9 cellular contexts compared by ENCODE assay signal in genomic region chr10:109883859-109884771, GRCh38. TPM values are rescaled to one million over a fixed set of nuclear protein-coding genes. Genes with fewer than 3 reads are reported as not detected.
A peak's percentile ranks its signal among the peaks of the same experiment; 100 is the strongest.
DNase-seq lines count a peak whose midpoint lies in the region; ATAC-seq, FAIRE-seq and TF ChIP-seq lines count a peak whose summit lies in the region.
"Had no signal": no experiment of that assay in that cellular context is flagged by ENCODE, and none has a peak within 500 bp of the region (broad histone marks: within the 10 kb centered on the region; RNA-seq: fewer than 3 reads in every experiment).

No MANE protein-coding gene starts in this region.

- H3K9me2 ChIP-seq in neural cell (ENCODE audit: insufficient read depth, low read length) = no peaks in the 10 kb centered on the region

- TF ChIP-seq RAD21 in neural cell (conservative IDR thresholded peaks at IDR 0.05) = peak; percentile 97

- FAIRE-seq in D721Med (lab: Jason Lieb, UNC) = no peak

- CTCF ChIA-PET in Panc1 (lab: Charles Lee) = interaction anchor here (0.6 to 1.2 kb wide), 14 partner anchors 12 to 926 kb away, joined by 3 to 11 read pairs (median 4); partner anchors contain the start of gene ADD3

- H3K9me3 ChIP-seq in Panc1 (ENCODE audit: control insufficient read depth, insufficient read depth, low read depth, low read length) (no peaks in the 10 kb centered on the region), neural cell (ENCODE audit: low read length) (no peaks in the 10 kb centered on the region), stomach (no peaks in the 10 kb centered on the region)

- TF ChIP-seq CTCF in D721Med (IDR thresholded peaks at IDR 0.05; ENCODE audit: insufficient read depth, missing control alignments) (peak; percentile 98), Panc1 (IDR thresholded peaks at IDR 0.05) (peak; percentile 98), fibroblast of the aortic adventitia (IDR thresholded peaks at IDR 0.05; ENCODE audit: insufficient read depth, low read length) (peak; percentile 87), neural cell (IDR thresholded peaks at IDR 0.05; ENCODE audit: poor library complexity, severe bottlenecking) (peak; percentile 97), stomach (IDR thresholded peaks at IDR 0.05) (peak in 6 of 7 experiments; percentile 38 to 96 (median 90))

- no peak overlapping the region for H3K9ac ChIP-seq in neural cell (ENCODE audit: low read length)

- H3K27me3 ChIP-seq in Panc1 (ENCODE audit: control insufficient read depth, insufficient read depth, low read length) = no peaks in the 10 kb centered on the region
- no peaks in the 10 kb centered on the region for H3K27me3 ChIP-seq in neural cell (ENCODE audit: insufficient read depth, low read depth, low read length)
- no peaks in the 10 kb centered on the region for H3K27me3 ChIP-seq in stomach

- H3K79me2 ChIP-seq in neural cell (replicated peaks; ENCODE audit: insufficient read depth, low read length) = no peaks in the 10 kb centered on the region

- H2AFZ ChIP-seq in neural cell (ENCODE audit: low read depth, low read length) = no peak overlapping the region

- ATAC-seq in GM21447 (IDR thresholded peaks at IDR 0.05; ENCODE audit: unreplicated experiment) (peak; percentile 60), Panc1 (peak; percentile 94)

- DNase-seq in D721Med (ENCODE audit: insufficient read length, low spot score) (peak; percentile 37), HuH-7.5 (ENCODE audit: low spot score) (peak; percentile 72), Panc1 (ENCODE audit: low read depth, low spot score) (peak; percentile 64), activated T-helper 1 cell treated with Interleukin-2 at 50 U/mL for 16 hours (ENCODE audit: low read depth) (peak; percentile 39), fibroblast of the aortic adventitia (ENCODE audit: low read depth) (peak; percentile 95), stomach (peak; percentile 58)

- peaks cover 17% of the 10 kb centered on the region; the same call in 1 of the 2 replicates for H3K36me3 ChIP-seq in Panc1 (ENCODE audit: control insufficient read depth, insufficient read depth, low read length)
- H3K36me3 ChIP-seq in neural cell (ENCODE audit: insufficient read depth, low read length) = no peaks in the 10 kb centered on the region
- peaks cover 48 to 89% (median 82%) of the 10 kb centered on the region in 4 donors for H3K36me3 ChIP-seq in stomach

- H3F3A ChIP-seq in neural cell (ENCODE audit: insufficient read depth, low read length, poor library complexity, severe bottlenecking) = no peaks in the 10 kb centered on the region

- H4K20me1 ChIP-seq in neural cell (ENCODE audit: insufficient read depth) = no peaks in the 10 kb centered on the region

- H3K4me2 ChIP-seq in neural cell (ENCODE audit: low read length) = no peak overlapping the region

- in situ Hi-C loops in Panc1 (cut with HindIII; ENCODE audit: low pct_unique_long_range_greater_than_20kb, low sequenced_read_pairs) = no loop called here

- no TSS peak for BruUV-seq in Panc1 (replicated peaks; lab: Mats Ljungman, UMichigan)

- WGBS in stomach, 5 donors = 18 to 30% (median 27%) methylated on average over 17 of the region's 17 CpGs

- no peak overlapping the region for H3K4me3 ChIP-seq in Panc1 (ENCODE audit: low read depth in 2 of 2, low read length in 2 of 2)
- H3K4me3 ChIP-seq in fibroblast of the aortic adventitia (ENCODE audit: low read depth, low read length) = peak overlapping the region; percentile 6
- H3K4me3 ChIP-seq in neural cell (ENCODE audit: low read length) = no peak overlapping the region
- H3K4me3 ChIP-seq in stomach = peak overlapping the region in 1 of 4 donors; percentile 9
- H3K4me3 ChIP-seq: skin epidermis had no signal

- H3K4me1 ChIP-seq in Panc1 (ENCODE audit: control insufficient read depth, insufficient read depth, low read length) (peaks cover 4% of the 10 kb centered on the region; the same call in 1 of the 2 replicates), stomach (peaks cover 0 to 20% (median 9%) of the 10 kb centered on the region in 4 donors)

- no peak for TF ChIP-seq EP300 in neural cell (conservative IDR thresholded peaks at IDR 0.05; ENCODE audit: poor library complexity, severe bottlenecking)
- no peak for TF ChIP-seq EP300 in stomach (IDR thresholded peaks at IDR 0.05)

- POLR2A ChIA-PET in Panc1 (lab: Charles Lee) = no interaction called here

- intact Hi-C loops in Panc1 (cut with micrococcal nuclease; ENCODE audit: unreplicated experiment) = loop anchor here (2.0 to 5.0 kb wide), 3 partner anchors 123 to 395 kb away; partner anchors contain the start of gene ADD3
- intact Hi-C loops in stomach (cut with DNase I; ENCODE audit: low total_unique reads) = loop anchor here (10.0 kb wide), 3 partner anchors 131 to 391 kb away; no protein-coding TSS in a partner anchor

- TF ChIP-seq POLR2A in stomach (IDR thresholded peaks at IDR 0.05) = no peak

- no peak overlapping the region; the same call in 1 of the 2 replicates for H3K27ac ChIP-seq in Panc1 (ENCODE audit: low read length)
- no peak overlapping the region for H3K27ac ChIP-seq in neural cell (ENCODE audit: low read length)
- H3K27ac ChIP-seq in stomach = peak overlapping the region in 4 of 5 donors; percentile 11 to 72 (median 44)

TF ChIP-seq in neural cell, 6 proteins besides CTCF, POLR2A, EP300 and RAD21:
- TF ChIP-seq POLR2AphosphoS5 (IDR thresholded peaks at IDR 0.05) (no peak), EZH2 (IDR thresholded peaks at IDR 0.05; ENCODE audit: borderline replicate concordance, insufficient read depth, low read length, poor library complexity, severe bottlenecking) (no peak), REST (IDR thresholded peaks at IDR 0.05; ENCODE audit: borderline replicate concordance) (no peak), TAF1 (IDR thresholded peaks at IDR 0.05; ENCODE audit: low read depth) (no peak), SMC3 (conservative IDR thresholded peaks at IDR 0.05; ENCODE audit: poor library complexity) (peak; percentile 94)

RNA-seq across cellular contexts. Expression of gene XPNPEP1, which starts 39.2 kb away (rescaled TPM):
- total RNA-seq in Panc1 (2021; ENCODE audit: unreplicated experiment) = 61.2 TPM
- polyA plus RNA-seq in Panc1 (2012; ENCODE audit: insufficient read length) = 67.2 TPM
- 103 and 253 TPM in 2 replicates for total RNA-seq in fibroblast of the aortic adventitia (ENCODE audit: low replicate concordance)
- 96.3 and 113 TPM in 2 replicates for polyA plus RNA-seq in neural cell
- polyA minus RNA-seq in neural cell = 90.3 and 102 TPM in 2 replicates
- total RNA-seq in stomach = 100 to 1,000 TPM in 3 of 5 donors, 10 to 100 TPM in 2; 21.7 to 180 (median 129) TPM
- polyA plus RNA-seq in stomach = 10 to 100 TPM; 24.8 to 36.5 (median 24.8) TPM

Comparison
In these comparisons a context has a peak if more than half of its experiments do, and no peak if none do; other contexts are left out.
1. DNase-seq: peak in every context shown above with its lines; median percentile 95 in fibroblast of the aortic adventitia; 72 in HuH-7.5; 64 in Panc1; 58 in stomach; 39 in activated T-helper 1 cell treated with Interleukin-2 at 50 U/mL for 16 hours; 37 in D721Med.
2. H3K27ac ChIP-seq: peak in stomach (4 of 5); none in Panc1 (single experiment) and neural cell (single experiment).
3. Peak in every context shown above with its lines, with median percentiles within 50 percentile points of each other: CTCF ChIP-seq.